Comparison of ENCODE assay signal across 8 cellular contexts in genomic region chr1:84847253-84848247, GRCh38. TPM values are rescaled to one million over a fixed set of nuclear protein-coding genes. Genes with fewer than 3 reads are reported as not detected.
A peak's percentile ranks its signal among the peaks of the same experiment; 100 is the strongest.
DNase-seq lines count a peak whose midpoint lies in the region; ATAC-seq and TF ChIP-seq lines count a peak whose summit lies in the region.

No MANE protein-coding gene starts in this region.

- H3K9ac ChIP-seq in mammary epithelial cell (ENCODE audit: insufficient read depth, low read length) (peak overlapping the region; percentile 51), endodermal cell (ENCODE audit: extremely low read depth, low read length, poor library complexity, severe bottlenecking) (no peak overlapping the region)

- no peak for TF ChIP-seq EP300 in upper lobe of left lung (IDR thresholded peaks at IDR 0.05)

- TF ChIP-seq CTCF in mammary epithelial cell (conservative IDR thresholded peaks at IDR 0.05 in 1 of 2, IDR thresholded peaks at IDR 0.05 in 1 of 2; ENCODE audit: extremely low read depth in 1 of 2, insufficient read depth in 1 of 2, low read depth in 1 of 2, low read length in 2 of 2), result no peak
- TF ChIP-seq CTCF in upper lobe of left lung (IDR thresholded peaks at IDR 0.05), result no peak
- no peak for TF ChIP-seq CTCF in endodermal cell (conservative IDR thresholded peaks at IDR 0.05)

- no peaks in the 10 kb centered on the region for H3K36me3 Mint-ChIP-seq in endodermal cell (ENCODE audit: low read depth)

- no peaks in the 10 kb centered on the region for H3K27me3 Mint-ChIP-seq in endodermal cell (ENCODE audit: insufficient read depth)

- CTCF ChIA-PET in mammary epithelial cell (lab: Charles Lee; ENCODE audit: low non-redundant PET), result no interaction called here

- no peaks in the 10 kb centered on the region for H3K9me3 Mint-ChIP-seq in endodermal cell

- DNase-seq in DMS79 treated with DMSO at 0.1 percent for 48 hours (lab: John Stamatoyannopoulos, UW) (peak; percentile 97), NCI-H748 (lab: John Stamatoyannopoulos, UW; ENCODE audit: unreplicated experiment) (peak; percentile 91), mammary epithelial cell (peak; percentile 98), left kidney (ENCODE audit: low read depth, low spot score) (peak; percentile 85), upper lobe of left lung (peak in 1 of 2 donors; percentile 87), endodermal cell (no peak)

- no peaks in the 10 kb centered on the region for H4K20me1 ChIP-seq in mammary epithelial cell (ENCODE audit: insufficient read depth, low read length)

- ATAC-seq in HG03378 (IDR thresholded peaks at IDR 0.05; ENCODE audit: unreplicated experiment) (peak; percentile 67), upper lobe of left lung (ENCODE audit: low FRiP score in 2 of 2) (peak; percentile 78 to 83), GM19455 (IDR thresholded peaks at IDR 0.05; ENCODE audit: unreplicated experiment) (no peak)

- BruUV-seq in mammary epithelial cell (replicated peaks; lab: Mats Ljungman, UMichigan), result no TSS peak

- H3K9me3 ChIP-seq in mammary epithelial cell (replicated peaks; ENCODE audit: insufficient read depth, low read length) (peaks cover 6% of the 10 kb centered on the region), upper lobe of left lung (no peaks in the 10 kb centered on the region), endodermal cell (ENCODE audit: control insufficient read depth, low read length) (no peaks in the 10 kb centered on the region)

- in situ Hi-C loops in mammary epithelial cell (cut with MboI; ENCODE audit: low sequenced_read_pairs in 2 of 2), result no loop called here

- H3K4me1 ChIP-seq in mammary epithelial cell (ENCODE audit: insufficient read depth, low read length) (peaks cover 58% of the 10 kb centered on the region), upper lobe of left lung (peaks cover 5 to 14% (median 10%) of the 10 kb centered on the region in 4 donors), endodermal cell (ENCODE audit: control insufficient read depth, insufficient read depth, low read length) (no peaks in the 10 kb centered on the region)

- H2AFZ ChIP-seq in mammary epithelial cell (ENCODE audit: low read depth, low read length), result peak overlapping the region; percentile 34

- no peaks in the 10 kb centered on the region for H3K27me3 ChIP-seq in mammary epithelial cell (ENCODE audit: insufficient read depth, low read length)
- H3K27me3 ChIP-seq in upper lobe of left lung, result no peaks in the 10 kb centered on the region
- no peaks in the 10 kb centered on the region for H3K27me3 ChIP-seq in endodermal cell (ENCODE audit: control insufficient read depth, insufficient read depth, low read length, poor library complexity, severe bottlenecking)

- dilution Hi-C loops in mammary epithelial cell (cut with HindIII; ENCODE audit: low sequenced_read_pairs), result no loop called here

- 3% methylated on average over 5 of the region's 5 CpGs for WGBS in mammary epithelial cell (ENCODE audit: low coverage, missing lambda C conversion rate)
- WGBS in upper lobe of left lung, 2 donors, result 22% methylated on average over 5 of the region's 5 CpGs
- WGBS in endodermal cell (ENCODE audit: insufficient coverage in 1 of 2, insufficient read length in 1 of 2), 2 experiments, result 90 to 91% methylated on average over 3 to 4 of the region's 5 CpGs

- H3K4me2 ChIP-seq in mammary epithelial cell (ENCODE audit: insufficient read depth, low read depth, low read length), result peak overlapping the region; percentile 46

- peak overlapping the region; percentile 93 for H3K27ac ChIP-seq in mammary epithelial cell (ENCODE audit: insufficient read depth, low read depth, low read length)
- H3K27ac ChIP-seq in upper lobe of left lung, result no peak overlapping the region
- no peak overlapping the region for H3K27ac ChIP-seq in endodermal cell (ENCODE audit: low read depth, low read length)

- H3K4me3 ChIP-seq in mammary epithelial cell (replicated peaks in 1 of 3; ENCODE audit: insufficient read depth in 1 of 3, low read depth in 2 of 3, low read length in 3 of 3) (no peak overlapping the region), upper lobe of left lung (no peak overlapping the region), endodermal cell (ENCODE audit: low read length) (no peak overlapping the region)

- no peaks in the 10 kb centered on the region for H3K4me1 Mint-ChIP-seq in endodermal cell

- H3K27ac Mint-ChIP-seq in endodermal cell, result no peak overlapping the region

- no peak for TF ChIP-seq POLR2A in upper lobe of left lung (IDR thresholded peaks at IDR 0.05)

- H3K79me2 ChIP-seq in mammary epithelial cell (ENCODE audit: insufficient read depth, low read length), result peaks cover 22% of the 10 kb centered on the region

- intact Hi-C loops in mammary epithelial cell (cut with micrococcal nuclease), result loop anchor here (2.0 to 10.0 kb wide), 3 partner anchors 39 to 153 kb away; partner anchors contain the start of gene SSX2IP

- H3K4me3 Mint-ChIP-seq in endodermal cell, result no peak overlapping the region

- H3K36me3 ChIP-seq in mammary epithelial cell (ENCODE audit: insufficient read depth, low read length), result peaks cover 2% of the 10 kb centered on the region
- H3K36me3 ChIP-seq in upper lobe of left lung, result no peaks in the 10 kb centered on the region
- H3K36me3 ChIP-seq in endodermal cell (ENCODE audit: control insufficient read depth, insufficient read depth, low read length), result no peaks in the 10 kb centered on the region

RNA-seq across cellular contexts. Expression of gene LPAR3, which starts 45.5 kb away (rescaled TPM):
- total RNA-seq in mammary epithelial cell (10 to 100 TPM; 14.3 to 17.2 TPM), upper lobe of left lung (1 to 10 TPM in 5 of 6 donors, not detected in 1; 1.5 to 9.8 (median 4.3) TPM), endodermal cell (1 to 10 TPM in 1 of 2 donors, under 1 TPM in 1; 0.89 to 3.7 TPM)
- polyA plus RNA-seq in mammary epithelial cell, result 32.7 TPM
- 66.6 TPM for polyA minus RNA-seq in mammary epithelial cell
- polyA plus RNA-seq in endodermal cell (2013, experiment 1 of 2), result 2.0 TPM
- polyA plus RNA-seq in endodermal cell (2013, experiment 2 of 2), result 1.7 TPM
